In the genomic region with DNA sequence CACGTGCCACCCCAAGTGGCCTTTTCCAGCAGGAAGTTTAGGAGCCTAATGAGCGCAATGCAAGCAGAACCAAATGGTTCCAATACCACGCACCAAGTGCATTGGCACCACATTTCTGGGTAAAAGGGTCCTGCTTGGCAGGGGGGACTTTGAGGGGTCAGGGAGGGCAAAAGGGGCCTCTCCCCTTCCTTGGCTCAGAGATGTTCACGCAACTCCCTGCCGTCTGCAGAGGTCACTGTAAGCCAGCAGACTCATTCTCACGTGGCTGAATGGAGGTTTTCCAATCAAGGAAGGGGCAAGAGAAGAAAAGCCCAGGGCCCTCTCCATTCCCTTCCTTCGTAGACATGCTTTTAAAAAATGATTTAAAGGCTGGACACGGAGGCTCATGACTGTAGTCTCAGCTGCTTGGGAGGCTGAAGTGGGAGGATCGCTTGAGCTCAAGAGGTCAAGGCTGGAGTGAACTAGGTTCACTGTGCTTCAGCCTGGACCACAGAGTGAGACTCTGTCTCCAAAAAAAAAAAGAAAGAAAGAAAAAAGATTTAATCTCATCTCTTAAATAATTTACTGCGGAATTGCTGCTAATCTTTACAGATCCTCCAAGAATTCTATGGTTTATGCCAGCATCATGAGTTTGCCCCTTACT, we compare ENCODE assay signal across 8 cellular contexts.
DNase-seq lines count a peak whose midpoint lies in the region; ATAC-seq and TF ChIP-seq lines count a peak whose summit lies in the region.

No MANE protein-coding gene starts in this region.

- no peaks in the 10 kb centered on the region for H3K36me3 ChIP-seq in left lung
- H3K36me3 ChIP-seq in thyroid gland, result no peaks in the 10 kb centered on the region

- WGBS in thyroid gland, 2 donors, result 70 to 71% methylated on average over 10 of the region's 10 CpGs

- H3K9me3 ChIP-seq in left lung, result no peaks in the 10 kb centered on the region
- H3K9me3 ChIP-seq in thyroid gland, result no peaks in the 10 kb centered on the region

- peaks cover 4 to 32% of the 10 kb centered on the region in 2 donors for H3K4me1 ChIP-seq in left lung
- peaks cover 7 to 9% of the 10 kb centered on the region in 2 donors for H3K4me1 ChIP-seq in thyroid gland

- TF ChIP-seq CTCF in HL-60 (IDR thresholded peaks at IDR 0.05; ENCODE audit: insufficient read depth, low read length), result peak; percentile 36
- no peak for TF ChIP-seq CTCF in left lung (IDR thresholded peaks at IDR 0.05)
- TF ChIP-seq CTCF in thyroid gland (IDR thresholded peaks at IDR 0.05), result peak in 1 of 6 experiments; percentile 5

- H3K4me3 ChIP-seq in HL-60 (replicated peaks; ENCODE audit: insufficient read depth, low read length), result no peak overlapping the region
- H3K4me3 ChIP-seq in left lung, result no peak overlapping the region
- H3K4me3 ChIP-seq in thyroid gland (replicated peaks in 1 of 3), result no peak overlapping the region

- H3K27ac ChIP-seq in HL-60 (replicated peaks), result 0 out of 2 replicates have a peak overlapping the region, but pooled peaks have one; percentile 17
- no peak overlapping the region for H3K27ac ChIP-seq in left lung
- H3K27ac ChIP-seq in thyroid gland, result no peak overlapping the region

- peak; percentile 19 for DNase-seq in COLO829 (ENCODE audit: low spot score)
- DNase-seq in HL-60 (ENCODE audit: low read depth in 1 of 2, low spot score in 1 of 2), result peak; percentile 41 to 74
- peak; percentile 23 to 25 for DNase-seq in activated CD4-positive, alpha-beta T cell treated with anti-CD3 and anti-CD28 coated beads, Interleukin-2, amount 50 U/mL, for 48 hours
- DNase-seq in left lung, result no peak
- DNase-seq in thyroid gland, result no peak
- DNase-seq in islet precursor cell, result no peak

- peak; percentile 21 for ATAC-seq in left lung
- no peak for ATAC-seq in HG02840 (IDR thresholded peaks at IDR 0.05; ENCODE audit: low FRiP score, unreplicated experiment)
- ATAC-seq in HG03159 (IDR thresholded peaks at IDR 0.05; ENCODE audit: unreplicated experiment), result no peak

- intact Hi-C loops in left lung (cut with DNase I), result loop anchor here in 1 of 2 donors (5.0 kb wide), 1 partner anchor 248 kb away; no protein-coding TSS in a partner anchor
- intact Hi-C loops in thyroid gland (cut with DNase I), result loop anchor here (5.0 to 10.0 kb wide), 3 partner anchors 48 to 353 kb away; no protein-coding TSS in a partner anchor

- H3K27me3 ChIP-seq in HL-60 (ENCODE audit: insufficient read depth, poor library complexity, severe bottlenecking), result no peaks in the 10 kb centered on the region
- no peaks in the 10 kb centered on the region for H3K27me3 ChIP-seq in left lung
- no peaks in the 10 kb centered on the region for H3K27me3 ChIP-seq in thyroid gland

- TF ChIP-seq POLR2A in thyroid gland (IDR thresholded peaks at IDR 0.05), result no peak

Comparison
In these comparisons a context has a peak if more than half of its experiments do, and no peak if none do; other contexts are left out.
1. DNase-seq: peak in COLO829 (single experiment), HL-60 (2 of 2) and activated CD4-positive, alpha-beta T cell treated with anti-CD3 and anti-CD28 coated beads, Interleukin-2, amount 50 U/mL, for 48 hours (2 of 2); none in left lung (0 of 2), thyroid gland (0 of 2) and islet precursor cell (single experiment).